ENCODE assay signal across 15 cellular contexts in genomic region chr15:49644364-49644794, GRCh38. TPM values are rescaled to one million over a fixed set of nuclear protein-coding genes. Genes with fewer than 3 reads are reported as not detected.
DNase-seq lines count a peak whose midpoint lies in the region; ATAC-seq and TF ChIP-seq lines count a peak whose summit lies in the region.
"Had no signal": no experiment of that assay in that cellular context is flagged by ENCODE, and none has a peak within 500 bp of the region (broad histone marks: within the 10 kb centered on the region; RNA-seq: fewer than 3 reads in every experiment).

No MANE protein-coding gene starts in this region.

- no peak overlapping the region for H3K9ac ChIP-seq in adipocyte (ENCODE audit: low read length)
- no peak overlapping the region for H3K9ac ChIP-seq in subcutaneous abdominal adipose tissue (ENCODE audit: low read length in 5 of 5)
- H3K9ac ChIP-seq: BLaER1 treated with 17β-estradiol and CSF1 and Interleukin-3, amounts not matched to agents 10 nM and 100 nM had no signal

- TF ChIP-seq EP300 in gastroesophageal sphincter (IDR thresholded peaks at IDR 0.05), result no peak

- no peak for TF ChIP-seq POLR2A in gastroesophageal sphincter (IDR thresholded peaks at IDR 0.05)

- H3K9me3 ChIP-seq in adipocyte (ENCODE audit: control insufficient read depth, low read length) (no peaks in the 10 kb centered on the region), gastroesophageal sphincter (no peaks in the 10 kb centered on the region), subcutaneous abdominal adipose tissue (ENCODE audit: control insufficient read depth in 5 of 5, low read length in 5 of 5) (no peaks in the 10 kb centered on the region)
- H3K9me3 ChIP-seq: BLaER1 treated with 17β-estradiol and CSF1 and Interleukin-3, amounts not matched to agents 10 nM and 100 nM had no signal

- H3K27me3 ChIP-seq in adipocyte (replicated peaks; ENCODE audit: control insufficient read depth, insufficient read depth, low read length) (no peaks in the 10 kb centered on the region), gastroesophageal sphincter (no peaks in the 10 kb centered on the region), subcutaneous abdominal adipose tissue (ENCODE audit: control insufficient read depth in 5 of 5, insufficient read depth in 4 of 5, low read length in 5 of 5) (no peaks in the 10 kb centered on the region), H7 (ENCODE audit: control insufficient read depth, insufficient read depth, low read length) (no peaks in the 10 kb centered on the region)
- H3K27me3 ChIP-seq: BLaER1 treated with 17β-estradiol and CSF1 and Interleukin-3, amounts not matched to agents 10 nM and 100 nM had no signal

- peaks cover 49% of the 10 kb centered on the region for H3K36me3 ChIP-seq in adipocyte (ENCODE audit: control insufficient read depth, insufficient read depth, low read length, severe bottlenecking)
- H3K36me3 ChIP-seq in gastroesophageal sphincter, result peaks cover 0 to 9% of the 10 kb centered on the region in 2 donors
- H3K36me3 ChIP-seq in subcutaneous abdominal adipose tissue (ENCODE audit: control insufficient read depth in 5 of 5, insufficient read depth in 5 of 5, low read length in 5 of 5), result peaks cover 2 to 18% (median 6%) of the 10 kb centered on the region in 5 donors
- H3K36me3 ChIP-seq in H7 (replicated peaks; ENCODE audit: control insufficient read depth, insufficient read depth, low read length), result no peaks in the 10 kb centered on the region; the same call in 1 of the 2 replicates

- ATAC-seq in gastroesophageal sphincter (no peak), HG03025 (IDR thresholded peaks at IDR 0.05; ENCODE audit: low FRiP score, unreplicated experiment) (no peak)

- TF ChIP-seq CTCF in gastroesophageal sphincter (IDR thresholded peaks at IDR 0.05), result no peak

- DNase-seq in DMS 273 (lab: John Stamatoyannopoulos, UW; ENCODE audit: unreplicated experiment), result peak; percentile 14
- no peak for DNase-seq in DMS 273 treated with DMSO at 0.1 percent for 48 hours (lab: John Stamatoyannopoulos, UW)
- peak; percentile 47 for DNase-seq in adipocyte (ENCODE audit: low read depth)
- no peak for DNase-seq in H7
- no peak for DNase-seq in NOMO-1 (lab: John Stamatoyannopoulos, UW; ENCODE audit: unreplicated experiment in 2 of 2)
- DNase-seq: DND-41; effector memory CD4-positive, alpha-beta T cell; NCI-H187 treated with DMSO at 0.1 percent for 48 hours; NCI-H774; stimulated activated CD4-positive, alpha-beta T cell treated with anti-CD3 and anti-CD28 coated beads, Interleukin-4, amount 100 ng/mL, for 24 hours had no signal

- H3K27ac ChIP-seq in gastroesophageal sphincter, result peak overlapping the region in 3 of 4 donors; percentile 45 to 60 (median 52)
- H3K27ac ChIP-seq in subcutaneous abdominal adipose tissue (ENCODE audit: low read depth, low read length), result peak overlapping the region; percentile 61
- H3K27ac ChIP-seq: 22Rv1; BLaER1 treated with 17β-estradiol and CSF1 and Interleukin-3, amounts not matched to agents 10 nM and 100 nM had no signal

- H3K4me3 ChIP-seq in adipocyte (ENCODE audit: low read length), result no peak overlapping the region
- no peak overlapping the region for H3K4me3 ChIP-seq in gastroesophageal sphincter
- H3K4me3 ChIP-seq in subcutaneous abdominal adipose tissue (ENCODE audit: low read depth in 1 of 5, low read length in 5 of 5), result no peak overlapping the region
- H3K4me3 ChIP-seq in H7 (ENCODE audit: insufficient read depth, low read depth, low read length), result no peak overlapping the region
- H3K4me3 ChIP-seq: BLaER1 treated with 17β-estradiol and CSF1 and Interleukin-3, amounts not matched to agents 10 nM and 100 nM had no signal

- 100% methylated on average over 1 of the region's 1 CpG for WGBS in gastroesophageal sphincter (ENCODE audit: low coverage in 1 of 2), 2 donors

- H3K4me1 ChIP-seq in adipocyte (ENCODE audit: control insufficient read depth, insufficient read depth, low read length), result peaks cover 22% of the 10 kb centered on the region
- peaks cover 0 to 28% (median 5%) of the 10 kb centered on the region in 3 donors for H3K4me1 ChIP-seq in gastroesophageal sphincter
- peaks cover 0 to 19% (median 13%) of the 10 kb centered on the region in 5 donors for H3K4me1 ChIP-seq in subcutaneous abdominal adipose tissue (ENCODE audit: control insufficient read depth in 5 of 5, insufficient read depth in 5 of 5, low read length in 5 of 5)
- H3K4me1 ChIP-seq: BLaER1 treated with 17β-estradiol and CSF1 and Interleukin-3, amounts not matched to agents 10 nM and 100 nM had no signal

RNA-seq across cellular contexts. Expression of gene DTWD1, which starts 23.5 kb away (rescaled TPM):
- 10 to 100 TPM; 27.4 to 44.4 (median 29.2) TPM for total RNA-seq in gastroesophageal sphincter
- 15.0 and 27.2 TPM in 2 replicates for total RNA-seq in H7 (2014; rRNA removed; shearing (Covaris generic))

RNA-seq across cellular contexts. Expression of gene FAM227B, which starts 23.8 kb away (rescaled TPM):
- total RNA-seq in gastroesophageal sphincter, result 10 to 100 TPM in 2 of 4 donors, 1 to 10 TPM in 2; 6.1 to 24.1 (median 12.5) TPM
- 3.2 and 4.9 TPM in 2 replicates for total RNA-seq in H7 (2014; rRNA removed; shearing (Covaris generic))

Comparison
In these comparisons a context has a peak if more than half of its experiments do, and no peak if none do; other contexts are left out.
1. DNase-seq: peak in DMS 273 (single experiment) and adipocyte (single experiment); none in DMS 273 treated with DMSO at 0.1 percent for 48 hours (single experiment), H7 (single experiment) and NOMO-1 (0 of 2).